13 cellular contexts compared by ENCODE assay signal in genomic region chr4:124610214-124610613, GRCh38.
"Had no signal": no experiment of that assay in that cellular context is flagged by ENCODE, and none has a peak within 500 bp of the region (broad histone marks: within the 10 kb centered on the region; RNA-seq: fewer than 3 reads in every experiment).

No MANE protein-coding gene starts in this region.

- H3K36me3 Mint-ChIP-seq: activated naive CD4-positive, alpha-beta T cell treated with anti-CD3 and anti-CD28 coated beads, Interleukin-2, amount 50 U/mL, for 24 hours; natural killer cell had no signal

- H3K9me3 Mint-ChIP-seq: activated T-helper 2 cell treated with anti-CD3 and anti-CD28 coated beads, Interferon-gamma antibody, Interleukin-2, Interleukin-4, amounts not matched to agents 10 μg/mL and 5 μg/mL and 100 μg/mL, durations not matched to agents 14 hours and 24 hours and 36 hours had no signal

- ATAC-seq: natural killer cell, psoas muscle, sciatic nerve had no signal

- H3K27me3 Mint-ChIP-seq: central memory CD8-positive, alpha-beta T cell had no signal

- DNase-seq: activated CD4-positive, alpha-beta T cell treated with anti-CD3 and anti-CD28 coated beads, Interleukin-2, amount 50 U/mL, for 1 hour; activated CD4-positive, CD25-positive, alpha-beta regulatory T cell; effector memory CD4-positive, alpha-beta T cell; hippocampal formation; natural killer cell; psoas muscle; stimulated activated CD4-positive, alpha-beta T cell treated with anti-CD3 and anti-CD28 coated beads, Interleukin-12 subunit alpha, Interleukin-12 subunit beta, amount 100 ng/mL, for 4 hours; stimulated activated naive CD4-positive, alpha-beta T cell; T-helper 2 cell had no signal

- H3K4me3 Mint-ChIP-seq: activated naive CD4-positive, alpha-beta T cell treated with anti-CD3 and anti-CD28 coated beads, Interleukin-2, amount 50 U/mL, for 24 hours; central memory CD8-positive, alpha-beta T cell; natural killer cell had no signal

- H3K4me3 ChIP-seq: psoas muscle had no signal

- H3K4me1 Mint-ChIP-seq: activated naive CD4-positive, alpha-beta T cell treated with anti-CD3 and anti-CD28 coated beads, Interleukin-2, amount 50 U/mL, for 24 hours; central memory CD8-positive, alpha-beta T cell; natural killer cell had no signal

- H3K27ac Mint-ChIP-seq: activated naive CD4-positive, alpha-beta T cell treated with anti-CD3 and anti-CD28 coated beads, Interleukin-2, amount 50 U/mL, for 24 hours; activated T-helper 2 cell treated with anti-CD3 and anti-CD28 coated beads, Interferon-gamma antibody, Interleukin-2, Interleukin-4, amounts not matched to agents 10 μg/mL and 5 μg/mL and 100 μg/mL, durations not matched to agents 14 hours and 24 hours and 36 hours; natural killer cell had no signal
